29 cellular contexts compared by ENCODE assay signal in genomic region chr4:111957131-111957530, GRCh38.
"Had no signal": no experiment of that assay in that cellular context is flagged by ENCODE, and none has a peak within 500 bp of the region (broad histone marks: within the 10 kb centered on the region; RNA-seq: fewer than 3 reads in every experiment).

No MANE protein-coding gene starts in this region.

- DNase-seq: activated B cell treated with CpG ODN at 0.5 μM for 24 hours; activated CD4-positive, alpha-beta memory T cell treated with anti-CD3 and anti-CD28 coated beads, Interleukin-2, amount 10 ng/mL, durations not matched to agents 7 days and 5 days; activated CD4-positive, alpha-beta T cell treated with anti-CD3 and anti-CD28 coated beads for 1 hour; activated CD4-positive, alpha-beta T cell treated with anti-CD3 and anti-CD28 coated beads for 36 hours; activated CD4-positive, alpha-beta T cell treated with anti-CD3 and anti-CD28 coated beads for 48 hours; activated CD4-positive, alpha-beta T cell treated with anti-CD3 and anti-CD28 coated beads, Interleukin-2, amount 10 ng/mL, durations not matched to agents 7 days and 5 days; activated CD4-positive, alpha-beta T cell treated with anti-CD3 and anti-CD28 coated beads, Interleukin-2, amount 50 U/mL, for 48 hours; activated CD8-positive, alpha-beta memory T cell treated with anti-CD3 and anti-CD28 coated beads for 24 hours; activated CD8-positive, alpha-beta memory T cell treated with anti-CD3 and anti-CD28 coated beads, Interleukin-2, amount 10 ng/mL, durations not matched to agents 7 days and 5 days; activated CD8-positive, alpha-beta memory T cell treated with anti-CD3 and anti-CD28 coated beads, Interleukin-2, amount 50 U/mL, for 48 hours; activated CD8-positive, alpha-beta T cell treated with anti-CD3 and anti-CD28 coated beads, Interleukin-2, amount 10 ng/mL, durations not matched to agents 7 days and 5 days; activated effector memory CD4-positive, alpha-beta T cell treated with Interleukin-2 at 50 U/mL for 16 hours; activated gamma-delta T cell; activated naive CD4-positive, alpha-beta T cell treated with anti-CD3 and anti-CD28 coated beads, Interleukin-2, amount 10 ng/mL, durations not matched to agents 7 days and 5 days; activated naive CD4-positive, alpha-beta T cell treated with Interleukin-2 at 50 U/mL for 16 hours; activated naive CD8-positive, alpha-beta T cell treated with anti-CD3 and anti-CD28 coated beads, Interleukin-2, amount 10 ng/mL, durations not matched to agents 7 days and 5 days; activated naive CD8-positive, alpha-beta T cell treated with anti-CD3 and anti-CD28 coated beads, Interleukin-2, amount 50 U/mL, for 24 hours; activated T-cell treated with anti-CD3 and anti-CD28 coated beads, Interleukin-2, amount 50 U/mL, for 24 hours; activated T-cell treated with anti-CD3 and anti-CD28 coated beads, Interleukin-2, amount 50 U/mL, for 48 hours; amygdala; cerebellar nuclear complex; T-helper 1 cell; T-helper 2 cell; T-helper 9 cell had no signal

- ATAC-seq: activated CD4-positive, alpha-beta T cell treated with anti-CD3 and anti-CD28 coated beads for 36 hours; activated CD8-positive, alpha-beta memory T cell treated with anti-CD3 and anti-CD28 coated beads, Interleukin-2, amount 10 ng/mL, durations not matched to agents 7 days and 5 days; activated CD8-positive, alpha-beta T cell treated with anti-CD3 and anti-CD28 coated beads, Interleukin-2, amount 10 ng/mL, durations not matched to agents 7 days and 5 days; activated naive CD8-positive, alpha-beta T cell treated with anti-CD3 and anti-CD28 coated beads, Interleukin-2, amount 50 U/mL, for 24 hours had no signal

- H3K27me3 ChIP-seq: ascending aorta, cardiac muscle cell had no signal

- H3K4me1 ChIP-seq: ascending aorta had no signal

- H3K36me3 ChIP-seq: ascending aorta, cardiac muscle cell had no signal

- H3K4me3 ChIP-seq: ascending aorta, cardiac muscle cell had no signal

- H3K9me3 ChIP-seq: ascending aorta had no signal

- FAIRE-seq: bronchial epithelial cell, TTC549 had no signal

- H3K27ac ChIP-seq: ascending aorta, cardiac muscle cell, VCaP had no signal
